ENCODE assay signal across 9 cellular contexts in the genomic region with DNA sequence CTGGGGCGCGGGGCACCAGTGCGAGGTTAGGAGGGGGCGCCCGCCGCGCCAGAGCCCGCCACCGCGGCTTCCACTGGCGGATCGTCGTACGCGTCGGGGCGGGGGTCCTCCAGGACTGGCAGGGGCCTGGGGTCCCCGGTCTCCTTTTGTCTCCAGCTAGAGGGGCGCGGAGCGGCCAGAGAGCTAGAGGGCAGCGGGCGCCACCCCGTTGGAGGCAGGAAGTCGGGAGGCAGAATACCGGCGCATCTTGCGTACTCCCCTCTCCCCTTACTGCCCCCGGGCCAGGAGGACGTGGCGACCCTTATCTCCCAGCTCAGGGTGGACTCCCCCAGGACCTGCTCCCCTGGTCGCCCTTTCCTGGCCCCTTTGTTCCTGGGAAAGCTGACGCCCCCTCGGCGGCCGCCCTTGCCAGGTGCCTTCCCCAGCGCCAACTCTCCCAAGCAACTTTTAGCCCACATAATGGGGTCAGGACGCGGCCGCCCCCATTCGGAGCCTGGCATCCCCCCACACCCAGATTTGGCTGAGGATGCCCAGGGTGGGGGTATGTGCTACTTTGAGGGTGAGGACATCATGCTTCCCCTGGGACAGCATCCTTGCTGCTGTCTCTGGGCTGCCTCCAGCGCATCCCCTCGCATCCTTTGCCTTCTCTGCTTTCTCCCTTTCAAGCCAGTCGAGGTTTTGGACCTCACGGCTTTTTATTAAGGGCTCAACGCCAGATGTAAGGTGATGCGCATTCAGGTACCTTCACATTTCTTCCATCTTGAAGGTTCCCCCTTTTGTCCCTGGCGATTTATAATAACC. TPM values are rescaled to one million over a fixed set of nuclear protein-coding genes. Genes with fewer than 3 reads are reported as not detected.
A peak's percentile ranks its signal among the peaks of the same experiment; 100 is the strongest.
DNase-seq lines count a peak whose midpoint lies in the region; ATAC-seq, FAIRE-seq and TF ChIP-seq lines count a peak whose summit lies in the region.
"Had no signal": no experiment of that assay in that cellular context is flagged by ENCODE, and none has a peak within 500 bp of the region (broad histone marks: within the 10 kb centered on the region; RNA-seq: fewer than 3 reads in every experiment).

No MANE protein-coding gene starts in this region.

- H3K9ac ChIP-seq in OCI-LY3 (ENCODE audit: low read length) (peak overlapping the region; percentile 96), endothelial cell of umbilical vein (replicated peaks; ENCODE audit: extremely low read depth, insufficient read depth, low read length) (no peak overlapping the region)

- no peak for DNase-seq in CD14-positive monocyte (ENCODE audit: low spot score)
- DNase-seq in endothelial cell of umbilical vein (ENCODE audit: low read depth, low spot score): no peak
- no peak for DNase-seq in omental fat pad (ENCODE audit: low spot score)
- DNase-seq in thyroid gland: no peak
- no peak for DNase-seq in hepatic stellate cell (ENCODE audit: low spot score)
- no peak for DNase-seq in NCI-H2107 treated with DMSO at 0.1 percent for 48 hours (lab: John Stamatoyannopoulos, UW; ENCODE audit: unreplicated experiment)

- CTCF ChIA-PET in endothelial cell of umbilical vein (lab: Charles Lee): interaction anchor here (1.0 kb wide), 1 partner anchor 8 kb away, joined by 3 read pairs; no protein-coding TSS in a partner anchor

- peak overlapping the region; percentile 97 for H3K4me2 ChIP-seq in OCI-LY3 (ENCODE audit: low read length)
- no peak overlapping the region for H3K4me2 ChIP-seq in endothelial cell of umbilical vein (ENCODE audit: insufficient read depth, low read length)

- H3K4me3 ChIP-seq in OCI-LY3 (ENCODE audit: low read length) (peak overlapping the region; percentile 99), endothelial cell of umbilical vein (replicated peaks in 1 of 3; ENCODE audit: insufficient read depth in 1 of 3, low read depth in 1 of 3, low read length in 3 of 3) (peak overlapping the region in 1 of 3 experiments; percentile 34), thyroid gland (replicated peaks in 1 of 3) (peak overlapping the region in 1 of 3 donors; percentile 32)
- H3K4me3 ChIP-seq: K562 had no signal

- H4K20me1 ChIP-seq in OCI-LY3 (ENCODE audit: insufficient read depth, low read length) (peaks cover 4% of the 10 kb centered on the region; the same call in 1 of the 2 replicates), endothelial cell of umbilical vein (replicated peaks; ENCODE audit: control insufficient read depth, extremely low read depth, insufficient read depth, low read length) (no peaks in the 10 kb centered on the region)

- H3K9me3 ChIP-seq in OCI-LY3 (ENCODE audit: insufficient read depth, low read length): no peaks in the 10 kb centered on the region
- no peaks in the 10 kb centered on the region for H3K9me3 ChIP-seq in endothelial cell of umbilical vein (replicated peaks; ENCODE audit: control insufficient read depth, insufficient read depth, low read length)
- no peaks in the 10 kb centered on the region for H3K9me3 ChIP-seq in thyroid gland

- WGBS in thyroid gland, 2 donors: 6% methylated on average over 12 to 33 of the region's 48 CpGs

- peak overlapping the region; percentile 82 to 96 for H3K4me3 Mint-ChIP-seq in CD14-positive monocyte

- no peaks in the 10 kb centered on the region for H3K9me1 ChIP-seq in endothelial cell of umbilical vein (replicated peaks; ENCODE audit: control insufficient read depth, extremely low read depth, insufficient read depth, low read length)

- intact Hi-C loops in CD14-positive monocyte (cut with micrococcal nuclease) (no loop called here), endothelial cell of umbilical vein (cut with micrococcal nuclease) (loop anchor here (10.0 kb wide), 1 partner anchor 600 kb away; no protein-coding TSS in a partner anchor), thyroid gland (cut with DNase I) (no loop called here)

- no peaks in the 10 kb centered on the region for H3K36me3 Mint-ChIP-seq in CD14-positive monocyte

- no TSS peak for BruUV-seq in endothelial cell of umbilical vein (replicated peaks; lab: Mats Ljungman, UMichigan)

- H3K27ac ChIP-seq in OCI-LY3 (ENCODE audit: low read length) (peak overlapping the region; percentile 72), endothelial cell of umbilical vein (ENCODE audit: insufficient read depth, low read depth, low read length) (no peak overlapping the region), thyroid gland (no peak overlapping the region)

- peaks cover 27 to 48% (median 35%) of the 10 kb centered on the region in 3 donors for H3K27me3 Mint-ChIP-seq in CD14-positive monocyte (ENCODE audit: low read depth in 3 of 3)

- ATAC-seq in GM19463 (IDR thresholded peaks at IDR 0.05; ENCODE audit: unreplicated experiment) (peak; percentile 5), omental fat pad (ENCODE audit: low FRiP score) (peak; percentile 29)
- ATAC-seq: K562 had no signal

- H3K36me3 ChIP-seq in OCI-LY3 (replicated peaks; ENCODE audit: low read depth, low read length): no peaks in the 10 kb centered on the region
- no peaks in the 10 kb centered on the region for H3K36me3 ChIP-seq in endothelial cell of umbilical vein (ENCODE audit: control insufficient read depth in 2 of 2, extremely low read depth in 1 of 2, insufficient read depth in 2 of 2, low read length in 2 of 2)
- H3K36me3 ChIP-seq in thyroid gland: no peaks in the 10 kb centered on the region

- dilution Hi-C loops in endothelial cell of umbilical vein (cut with MboI; ENCODE audit: extremely low pct_ligation_motif_present, low sequenced_read_pairs): no loop called here

- FAIRE-seq in endothelial cell of umbilical vein (lab: Jason Lieb, UNC): no peak
- FAIRE-seq: K562 had no signal

- TF ChIP-seq CTCF in CD14-positive monocyte (IDR thresholded peaks at IDR 0.05) (no peak), OCI-LY3 (IDR thresholded peaks at IDR 0.05; ENCODE audit: low read depth, low read length) (no peak), endothelial cell of umbilical vein (IDR thresholded peaks at IDR 0.05; ENCODE audit: extremely low read depth in 1 of 2, insufficient read depth in 1 of 2, low read depth in 1 of 2, low read length in 2 of 2) (no peak), omental fat pad (IDR thresholded peaks at IDR 0.05) (no peak), thyroid gland (IDR thresholded peaks at IDR 0.05) (no peak)

- H3K4me1 ChIP-seq in OCI-LY3 (ENCODE audit: low read length) (peaks cover 19% of the 10 kb centered on the region), endothelial cell of umbilical vein (ENCODE audit: control insufficient read depth, extremely low read depth, insufficient read depth, low read length) (peaks cover 3% of the 10 kb centered on the region), thyroid gland (no peaks in the 10 kb centered on the region)

- POLR2A ChIA-PET in endothelial cell of umbilical vein (lab: Charles Lee): no interaction called here

- H2AFZ ChIP-seq in OCI-LY3 (ENCODE audit: low read depth, low read length): peak overlapping the region; percentile 82
- H2AFZ ChIP-seq in endothelial cell of umbilical vein (ENCODE audit: low read depth, low read length): no peak overlapping the region

- TF ChIP-seq POLR2A in endothelial cell of umbilical vein (IDR thresholded peaks at IDR 0.05; ENCODE audit: low read depth, low read length): no peak
- no peak for TF ChIP-seq POLR2A in thyroid gland (IDR thresholded peaks at IDR 0.05)

- H3K27me3 ChIP-seq in OCI-LY3 (ENCODE audit: low read depth, low read length): no peaks in the 10 kb centered on the region
- peaks cover 14 to 36% of the 10 kb centered on the region in 2 experiments for H3K27me3 ChIP-seq in endothelial cell of umbilical vein (ENCODE audit: control insufficient read depth in 2 of 2, insufficient read depth in 2 of 2, low read length in 2 of 2)
- no peaks in the 10 kb centered on the region for H3K27me3 ChIP-seq in thyroid gland

- H3K79me2 ChIP-seq in OCI-LY3 (ENCODE audit: low read length) (peaks cover 35% of the 10 kb centered on the region), endothelial cell of umbilical vein (ENCODE audit: control insufficient read depth, insufficient read depth, low read length) (no peaks in the 10 kb centered on the region)

- H3K27ac Mint-ChIP-seq in CD14-positive monocyte: no peak overlapping the region

- peaks cover 0 to 16% (median 3%) of the 10 kb centered on the region in 7 donors for H3K9me3 Mint-ChIP-seq in CD14-positive monocyte

- peaks cover 12% of the 10 kb centered on the region for H3K4me1 Mint-ChIP-seq in CD14-positive monocyte

TF ChIP-seq in endothelial cell of umbilical vein, 7 proteins besides CTCF, POLR2A, EP300 and RAD21:
- TF ChIP-seq, protein P1, sequence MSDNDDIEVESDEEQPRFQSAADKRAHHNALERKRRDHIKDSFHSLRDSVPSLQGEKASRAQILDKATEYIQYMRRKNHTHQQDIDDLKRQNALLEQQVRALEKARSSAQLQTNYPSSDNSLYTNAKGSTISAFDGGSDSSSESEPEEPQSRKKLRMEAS (IDR thresholded peaks at IDR 0.05; ENCODE audit: insufficient read depth, insufficient read length): no peak
- peak; percentile 67 for TF ChIP-seq EZH2 (IDR thresholded peaks at IDR 0.05; ENCODE audit: borderline replicate concordance, low read depth, low read length, severe bottlenecking)

RNA-seq across cellular contexts. Expression of a gene that starts 1.0 kb away (rescaled TPM):
- polyA plus RNA-seq in CD14-positive monocyte (under 1 TPM in 1 of 2 donors, not detected in 1; 0.12 TPM), endothelial cell of umbilical vein (not detected in 2 replicates)
- total RNA-seq in endothelial cell of umbilical vein (0.13 and 0.48 TPM in 2 replicates), omental fat pad (1 to 10 TPM; 4.8 to 9.5 (median 7.6) TPM), thyroid gland (10 to 100 TPM in 1 of 4 donors, 1 to 10 TPM in 3; 4.2 to 10.9 (median 7.3) TPM)
- polyA plus RNA-seq in endothelial cell of umbilical vein (2011; cell fraction: cytosol; rRNA removed): 0.03 TPM in 1 of 2 replicates, not detected in the other
- 0.06 and 0.16 TPM in 2 replicates for polyA plus RNA-seq in endothelial cell of umbilical vein (2011; cell fraction: nucleus; rRNA removed)
- not detected in 2 replicates for polyA plus RNA-seq in endothelial cell of umbilical vein (2012)
- not detected in 2 replicates for polyA minus RNA-seq in endothelial cell of umbilical vein
- not detected for polyA minus RNA-seq in endothelial cell of umbilical vein (2011; cell fraction: cytosol; rRNA and poly(A)+ RNA removed)
- polyA minus RNA-seq in endothelial cell of umbilical vein (2011; cell fraction: nucleus; rRNA and poly(A)+ RNA removed): 0.10 and 0.19 TPM in 2 replicates
- total RNA-seq: K562 had no signal
- polyA plus RNA-seq: K562 had no signal
